In the genomic region with DNA sequence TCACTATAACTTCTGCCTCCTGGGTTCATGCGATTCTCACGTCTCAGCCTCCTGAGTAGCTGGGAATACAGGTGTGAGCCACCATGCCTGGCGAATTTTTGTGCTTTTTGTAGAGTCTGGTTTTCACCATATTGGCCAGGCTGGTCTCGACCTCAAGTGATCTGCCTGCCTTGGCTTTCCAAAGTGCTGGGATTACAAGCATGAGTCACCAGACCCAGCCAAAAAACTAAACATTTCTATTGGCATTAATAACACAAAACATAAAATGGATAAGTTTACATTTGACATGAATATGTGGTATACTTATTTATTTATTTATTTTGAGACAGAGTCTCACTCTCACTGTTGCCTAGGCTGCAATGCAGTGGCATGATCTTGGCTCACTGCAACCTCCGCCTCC, we compare ENCODE assay signal across 20 cellular contexts.
"Had no signal": no experiment of that assay in that cellular context is flagged by ENCODE, and none has a peak within 500 bp of the region (broad histone marks: within the 10 kb centered on the region; RNA-seq: fewer than 3 reads in every experiment).

No MANE protein-coding gene starts in this region.

- H3K9me3 ChIP-seq: gastroesophageal sphincter, neutrophil, ovary, prostate gland, spleen, upper lobe of right lung had no signal

- H3K4me3 ChIP-seq: cardiac muscle cell, gastroesophageal sphincter, ovary, prostate gland, spleen, upper lobe of right lung had no signal

- H3K4me1 ChIP-seq: gastroesophageal sphincter, prostate gland, upper lobe of right lung had no signal

- DNase-seq: activated CD4-positive, alpha-beta T cell treated with anti-CD3 and anti-CD28 coated beads, Interleukin-2, amount 50 U/mL, for 4 hours; activated CD8-positive, alpha-beta memory T cell treated with anti-CD3 and anti-CD28 coated beads, Interleukin-2, amount 50 U/mL, for 48 hours; activated naive CD4-positive, alpha-beta T cell treated with Interleukin-2 at 50 U/mL for 16 hours; activated naive CD8-positive, alpha-beta T cell treated with anti-CD3 and anti-CD28 coated beads, Interleukin-2, amount 10 ng/mL, durations not matched to agents 7 days and 5 days; activated T-cell treated with anti-CD3 and anti-CD28 coated beads, Interleukin-2, amount 50 U/mL, for 4 hours; head of caudate nucleus; hypothalamus; midbrain; ovary; spleen; stimulated activated CD4-positive, alpha-beta T cell treated with anti-CD3 and anti-CD28 coated beads, Interleukin-4, amount 100 ng/mL, for 1 hour; stimulated activated naive CD4-positive, alpha-beta T cell; T1000; upper lobe of right lung had no signal

- H3K27me3 ChIP-seq: cardiac muscle cell, gastroesophageal sphincter, ovary, spleen, upper lobe of right lung had no signal

- H3K27ac ChIP-seq: cardiac muscle cell, epithelial cell of prostate, gastroesophageal sphincter, neutrophil, ovary, prostate gland, spleen, upper lobe of right lung had no signal

- ATAC-seq: activated T-cell treated with anti-CD3 and anti-CD28 coated beads, Interleukin-2, amount 50 U/mL, for 4 hours; gastroesophageal sphincter; upper lobe of right lung; WTC11 had no signal

- H3K36me3 ChIP-seq: cardiac muscle cell, gastroesophageal sphincter, neutrophil, ovary, prostate gland, spleen, upper lobe of right lung had no signal
